ENCODE assay signal across 12 cellular contexts in the genomic region with DNA sequence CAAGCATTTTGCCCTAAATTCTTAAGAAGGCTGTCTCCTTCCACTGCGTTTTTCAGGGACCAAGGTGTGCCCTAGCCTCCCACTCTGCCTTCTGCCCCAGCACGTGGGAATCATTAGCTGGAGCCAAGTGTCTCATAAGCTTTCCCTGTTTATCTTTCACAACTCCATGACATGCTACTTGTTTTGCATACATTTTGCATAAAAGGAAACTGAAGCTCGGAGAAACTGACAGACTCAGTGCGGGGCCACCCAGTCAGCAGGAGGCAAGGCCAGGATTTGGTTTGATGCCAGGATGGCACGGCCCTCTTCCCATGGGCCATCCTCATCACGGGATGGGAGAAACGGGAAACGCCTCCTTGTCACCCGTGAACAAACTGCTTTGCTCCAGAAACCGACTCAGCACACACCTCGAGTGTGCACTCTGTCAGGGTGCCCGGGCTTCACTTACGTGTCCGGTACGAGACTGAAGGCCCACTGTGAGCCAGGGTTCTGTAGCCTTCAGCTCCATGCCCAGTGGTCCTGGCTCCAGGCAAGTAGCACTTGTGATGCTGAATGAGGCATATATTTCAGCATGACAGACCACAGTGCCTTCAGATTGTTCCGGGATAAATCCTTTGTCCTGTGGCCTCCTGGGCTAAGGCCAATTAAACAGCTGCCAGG. TPM values are rescaled to one million over a fixed set of nuclear protein-coding genes. Genes with fewer than 3 reads are reported as not detected.
A peak's percentile ranks its signal among the peaks of the same experiment; 100 is the strongest.
DNase-seq lines count a peak whose midpoint lies in the region; ATAC-seq and TF ChIP-seq lines count a peak whose summit lies in the region.
"Had no signal": no experiment of that assay in that cellular context is flagged by ENCODE, and none has a peak within 500 bp of the region (broad histone marks: within the 10 kb centered on the region; RNA-seq: fewer than 3 reads in every experiment).

No MANE protein-coding gene starts in this region.

- H3K4me3 ChIP-seq in mucosa of descending colon: no peak overlapping the region

- TF ChIP-seq CTCF in MCF 10A (IDR thresholded peaks at IDR 0.05; ENCODE audit: unreplicated experiment): no peak
- no peak for TF ChIP-seq CTCF in mucosa of descending colon (IDR thresholded peaks at IDR 0.05)

- CTCF ChIA-PET in MCF 10A (lab: Yijun Ruan, JAX): interaction anchor here (0.7 to 2.1 kb wide), 5 partner anchors 10 to 114 kb away, joined by 3 to 8 read pairs (median 4); partner anchors contain the start of gene CEBPA

- intact Hi-C loops in MCF 10A (cut with micrococcal nuclease) (loop anchor here (5.0 kb wide), 1 partner anchor 50 kb away; no protein-coding TSS in a partner anchor), mucosa of descending colon (cut with DNase I, micrococcal nuclease) (no loop called here)

- no peaks in the 10 kb centered on the region for H3K36me3 Mint-ChIP-seq in MCF 10A (ENCODE audit: insufficient read depth, unreplicated experiment)

- POLR2A ChIA-PET in MCF 10A (lab: Yijun Ruan, JAX): interaction anchor here (0.6 to 2.5 kb wide), 14 partner anchors 9 to 843 kb away, joined by 3 to 17 read pairs (median 4); partner anchors contain the start of genes CEBPA and CEBPG

- H3K36me3 ChIP-seq in mucosa of descending colon (ENCODE audit: low read depth): no peaks in the 10 kb centered on the region

- H3K4me1 Mint-ChIP-seq in MCF 10A (ENCODE audit: insufficient read depth, unreplicated experiment): peaks cover 15% of the 10 kb centered on the region
- H3K4me1 Mint-ChIP-seq: activated CD4-positive, alpha-beta T cell treated with anti-CD3 and anti-CD28 coated beads for 36 hours had no signal

- no TSS peak for BruUV-seq in MCF 10A (replicated peaks; lab: Mats Ljungman, UMichigan)

- no peak overlapping the region for H3K4me3 Mint-ChIP-seq in MCF 10A (ENCODE audit: unreplicated experiment)
- H3K4me3 Mint-ChIP-seq: activated CD4-positive, alpha-beta T cell treated with anti-CD3 and anti-CD28 coated beads for 36 hours had no signal

- peak overlapping the region; percentile 16 for H3K27ac Mint-ChIP-seq in MCF 10A (ENCODE audit: low read depth, unreplicated experiment)
- H3K27ac Mint-ChIP-seq: activated CD4-positive, alpha-beta T cell treated with anti-CD3 and anti-CD28 coated beads for 36 hours had no signal

- DNase-seq in AG08395 (ENCODE audit: low spot score) (peak; percentile 53), HK-2 (ENCODE audit: unreplicated experiment) (peak; percentile 34), MCF 10A (ENCODE audit: unreplicated experiment) (peak; percentile 87), mucosa of descending colon (peak; percentile 74 to 87 (median 81)), inferior parietal cortex (ENCODE audit: extremely low spot score) (no peak), NCI-H774 (lab: John Stamatoyannopoulos, UW) (no peak)
- DNase-seq in activated CD4-positive, CD25-positive, alpha-beta regulatory T cell treated with anti-CD3 and anti-CD28 coated beads, Interleukin-2, amount 50 U/mL, for 72 hours: no peak
- DNase-seq in stimulated activated CD4-positive, alpha-beta T cell treated with anti-CD3 and anti-CD28 coated beads, Interleukin-2, amount 100 ng/mL, for 48 hours: no peak
- DNase-seq: activated CD4-positive, alpha-beta T cell treated with anti-CD3 and anti-CD28 coated beads for 36 hours; DND-41; hippocampal formation; NCI-H2171 treated with DMSO at 0.1 percent for 48 hours had no signal

- peaks cover 3% of the 10 kb centered on the region for H3K9me3 ChIP-seq in mucosa of descending colon

- peaks cover 6% of the 10 kb centered on the region for H3K9me3 Mint-ChIP-seq in MCF 10A (ENCODE audit: unreplicated experiment)

- H3K27me3 Mint-ChIP-seq in MCF 10A (ENCODE audit: insufficient read depth, unreplicated experiment): no peaks in the 10 kb centered on the region

- peak; percentile 66 for ATAC-seq in mucosa of descending colon
- ATAC-seq: activated CD4-positive, alpha-beta T cell treated with anti-CD3 and anti-CD28 coated beads for 36 hours had no signal

- peaks cover 43% of the 10 kb centered on the region for H3K4me1 ChIP-seq in mucosa of descending colon (ENCODE audit: low read depth)

RNA-seq across cellular contexts. Expression of gene CEBPA, which starts 9.6 kb away (rescaled TPM):
- total RNA-seq in MCF 10A (2022) (4.7 and 6.2 TPM in 2 replicates), mucosa of descending colon (10 to 100 TPM; 30.1 to 73.2 (median 66.1) TPM)

Comparison
In these comparisons a context has a peak if more than half of its experiments do, and no peak if none do; other contexts are left out.
1. DNase-seq: peak in AG08395 (single experiment), HK-2 (single experiment), MCF 10A (single experiment) and mucosa of descending colon (3 of 3); none in inferior parietal cortex (single experiment), NCI-H774 (single experiment), activated CD4-positive, CD25-positive, alpha-beta regulatory T cell treated with anti-CD3 and anti-CD28 coated beads, Interleukin-2, amount 50 U/mL, for 72 hours (single experiment) and stimulated activated CD4-positive, alpha-beta T cell treated with anti-CD3 and anti-CD28 coated beads, Interleukin-2, amount 100 ng/mL, for 48 hours (0 of 2).